Comparison of ENCODE assay signal across 25 cellular contexts in the genomic region with DNA sequence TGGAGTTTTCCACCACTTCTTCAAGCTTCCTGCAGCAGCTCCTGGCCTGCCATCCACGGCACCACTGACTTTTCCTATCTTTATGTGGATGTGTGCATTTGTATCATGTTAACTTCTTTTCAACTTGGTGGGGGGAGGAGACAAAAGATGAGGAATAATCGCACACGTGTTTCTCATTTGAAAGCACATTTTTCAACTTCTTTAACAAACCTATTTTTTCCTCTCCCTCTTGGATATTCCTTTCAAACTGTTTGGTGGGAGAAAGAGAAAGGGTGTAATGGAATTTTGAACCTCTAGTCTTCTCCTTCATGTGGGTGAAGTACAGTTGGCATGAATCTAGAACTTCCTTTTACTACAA.
A peak's percentile ranks its signal among the peaks of the same experiment; 100 is the strongest.
DNase-seq lines count a peak whose midpoint lies in the region; ATAC-seq, FAIRE-seq and TF ChIP-seq lines count a peak whose summit lies in the region.
"Had no signal": no experiment of that assay in that cellular context is flagged by ENCODE, and none has a peak within 500 bp of the region (broad histone marks: within the 10 kb centered on the region; RNA-seq: fewer than 3 reads in every experiment).

No MANE protein-coding gene starts in this region.

- 42% methylated on average over 3 of the region's 3 CpGs for WGBS in HepG2 (ENCODE audit: low lambda C conversion rate)
- 54% methylated on average over 3 of the region's 3 CpGs for WGBS in right lobe of liver (ENCODE audit: insufficient coverage, low coverage, low lambda C conversion rate, missing lambda C conversion rate)
- WGBS in lower leg skin, 2 donors, result 37% methylated on average over 3 of the region's 3 CpGs

- peak overlapping the region; percentile 15 for H3K4me3 Mint-ChIP-seq in dendritic cell treated with granulocyte-macrophage colony-stimulating factor and Interleukin-4, amounts not matched to agents 40 ng/mL and 50 ng/mL, for 4 days
- no peak overlapping the region for H3K4me3 Mint-ChIP-seq in neural crest cell
- H3K4me3 Mint-ChIP-seq: activated T-cell treated with anti-CD3 and anti-CD28 coated beads, Interleukin-2, amount 50 U/mL, for 72 hours; CD8-positive, alpha-beta T cell; memory B cell; T-helper 17 cell had no signal

- no peak overlapping the region for H3K9ac ChIP-seq in HepG2 (ENCODE audit: insufficient read depth, low read depth, low read length)

- H3K36me3 Mint-ChIP-seq in dendritic cell treated with granulocyte-macrophage colony-stimulating factor and Interleukin-4, amounts not matched to agents 40 ng/mL and 50 ng/mL, for 4 days (ENCODE audit: low read depth), result no peaks in the 10 kb centered on the region
- H3K36me3 Mint-ChIP-seq in neural crest cell (ENCODE audit: low read depth), result no peaks in the 10 kb centered on the region
- H3K36me3 Mint-ChIP-seq: CD8-positive, alpha-beta T cell; memory B cell had no signal

- no peaks in the 10 kb centered on the region for H3K9me3 Mint-ChIP-seq in dendritic cell treated with granulocyte-macrophage colony-stimulating factor and Interleukin-4, amounts not matched to agents 40 ng/mL and 50 ng/mL, for 4 days
- H3K9me3 Mint-ChIP-seq in neural crest cell, result no peaks in the 10 kb centered on the region
- H3K9me3 Mint-ChIP-seq: CD8-positive, alpha-beta T cell had no signal

- no peaks in the 10 kb centered on the region for H3K27me3 ChIP-seq in HepG2 (ENCODE audit: control insufficient read depth in 1 of 2, insufficient read depth in 2 of 2, low read length in 2 of 2)
- H3K27me3 ChIP-seq in right lobe of liver, result no peaks in the 10 kb centered on the region

- TF ChIP-seq RAD21 in HepG2 (CRISPR knock-in tag; IDR thresholded peaks at IDR 0.05), result no peak

- no peaks in the 10 kb centered on the region for H3K27me3 Mint-ChIP-seq in dendritic cell treated with granulocyte-macrophage colony-stimulating factor and Interleukin-4, amounts not matched to agents 40 ng/mL and 50 ng/mL, for 4 days
- H3K27me3 Mint-ChIP-seq in neural crest cell (ENCODE audit: low read depth), result no peaks in the 10 kb centered on the region
- H3K27me3 Mint-ChIP-seq: memory B cell, T-helper 17 cell had no signal

- H2AFZ ChIP-seq in HepG2 (ENCODE audit: low read length), result no peak overlapping the region

- CTCF ChIA-PET in HepG2 (lab: Yijun Ruan, JAX; ENCODE audit: low intra/inter-chr PET ratio, low total read pairs), result no interaction called here

- no peaks in the 10 kb centered on the region for H3K36me3 ChIP-seq in HepG2 (replicated peaks in 1 of 2; ENCODE audit: control insufficient read depth in 1 of 2, insufficient read depth in 2 of 2, low read length in 2 of 2)
- H3K36me3 ChIP-seq in right lobe of liver, result no peaks in the 10 kb centered on the region
- H3K36me3 ChIP-seq: prostate gland had no signal

- intact Hi-C loops in HepG2 (cut with micrococcal nuclease; ENCODE audit: unreplicated experiment), result no loop called here
- intact Hi-C loops in right lobe of liver (cut with DNase I), result no loop called here
- intact Hi-C loops in dendritic cell treated with granulocyte-macrophage colony-stimulating factor and Interleukin-4, amounts not matched to agents 40 ng/mL and 50 ng/mL, for 4 days (cut with micrococcal nuclease), result no loop called here
- intact Hi-C loops in lower leg skin (cut with DNase I; ENCODE audit: low total_unique reads), result no loop called here

- DNase-seq in HepG2 (ENCODE audit: low spot score) (no peak), right lobe of liver (no peak), neural crest cell (ENCODE audit: low read depth, low spot score) (no peak), G401 (ENCODE audit: low spot score) (no peak), cerebellum (ENCODE audit: low spot score) (no peak), superior temporal gyrus (ENCODE audit: extremely low spot score) (no peak), lower leg skin (ENCODE audit: low spot score in 2 of 2) (no peak)
- DNase-seq: activated CD4-positive, alpha-beta T cell treated with anti-CD3 and anti-CD28 coated beads, Interleukin-2, amount 50 U/mL, for 48 hours; activated naive CD4-positive, alpha-beta T cell treated with Interleukin-2 at 50 U/mL for 16 hours; activated T-cell treated with anti-CD3 and anti-CD28 coated beads, Interleukin-2, amount 50 U/mL, for 72 hours; CD8-positive, alpha-beta T cell; cerebellar nuclear complex; hippocampal formation; KBM-7; NCI-H1092 treated with DMSO at 0.1 percent for 48 hours; NCI-H1694 treated with DMSO at 0.1 percent for 48 hours; stimulated activated CD4-positive, alpha-beta T cell treated with anti-CD3 and anti-CD28 coated beads, Interleukin-15, amount 100 ng/mL, for 24 hours; stimulated activated CD4-positive, alpha-beta T cell treated with anti-CD3 and anti-CD28 coated beads, Interleukin-4, amount 100 ng/mL, for 4 hours; T-helper 17 cell had no signal

- peak overlapping the region; percentile 71 for H3K27ac Mint-ChIP-seq in dendritic cell treated with granulocyte-macrophage colony-stimulating factor and Interleukin-4, amounts not matched to agents 40 ng/mL and 50 ng/mL, for 4 days
- H3K27ac Mint-ChIP-seq in neural crest cell (ENCODE audit: unreplicated experiment), result peak overlapping the region; percentile 15
- H3K27ac Mint-ChIP-seq: activated T-cell treated with anti-CD3 and anti-CD28 coated beads, Interleukin-2, amount 50 U/mL, for 72 hours; CD8-positive, alpha-beta T cell; memory B cell; T-helper 17 cell had no signal

- TF ChIP-seq CTCF in HepG2 (CRISPR knock-in tag; IDR thresholded peaks at IDR 0.05) (no peak), right lobe of liver (IDR thresholded peaks at IDR 0.05) (no peak), neural crest cell (conservative IDR thresholded peaks at IDR 0.05) (no peak), lower leg skin (IDR thresholded peaks at IDR 0.05) (no peak)

- no peak for FAIRE-seq in HepG2 (lab: Jason Lieb, UNC)
- FAIRE-seq: A204.1, GM18507, GM19239 had no signal

- no peaks in the 10 kb centered on the region for H3K79me2 ChIP-seq in HepG2 (ENCODE audit: insufficient read depth, low read length)

- POLR2A ChIA-PET in HepG2 (lab: Yijun Ruan, JAX), result no interaction called here

- H3K4me3 ChIP-seq in HepG2 (replicated peaks in 1 of 3; ENCODE audit: insufficient read depth in 1 of 3, low read depth in 2 of 3, low read length in 3 of 3) (no peak overlapping the region), right lobe of liver (no peak overlapping the region), lower leg skin (ENCODE audit: low read depth, poor library complexity, severe bottlenecking) (no peak overlapping the region)
- H3K4me3 ChIP-seq: prostate gland had no signal

- H3K27ac ChIP-seq in HepG2 (ENCODE audit: extremely low read length, insufficient read depth, low read length) (no peak overlapping the region), right lobe of liver (no peak overlapping the region)
- H3K27ac ChIP-seq: prostate gland had no signal

- H4K20me1 ChIP-seq in HepG2 (ENCODE audit: insufficient read depth, low read length), result no peaks in the 10 kb centered on the region

- BruUV-seq in HepG2 (replicated peaks; lab: Mats Ljungman, UMichigan), result no TSS peak

- H3K9me3 ChIP-seq in HepG2 (ENCODE audit: low read length) (0 out of 2 replicates have a peak, but pooled peaks cover 5% of the 10 kb centered on the region), right lobe of liver (no peaks in the 10 kb centered on the region)
- H3K9me3 ChIP-seq: prostate gland had no signal

- TF ChIP-seq POLR2A in HepG2 (IDR thresholded peaks at IDR 0.05; ENCODE audit: insufficient read depth in 1 of 2, low read depth in 2 of 2, low read length in 2 of 2), result no peak
- no peak for TF ChIP-seq POLR2A in right lobe of liver (IDR thresholded peaks at IDR 0.05)
- no peak for TF ChIP-seq POLR2A in lower leg skin (IDR thresholded peaks at IDR 0.05)

- H3K4me2 ChIP-seq in HepG2 (ENCODE audit: low read depth, low read length), result no peak overlapping the region

- TF ChIP-seq EP300 in HepG2 (IDR thresholded peaks at IDR 0.05; ENCODE audit: low read depth in 2 of 2, low read length in 2 of 2) (no peak), HepG2 (CRISPR knock-in tag; IDR thresholded peaks at IDR 0.05; ENCODE audit: borderline replicate concordance) (no peak)

- H3K4me1 Mint-ChIP-seq in dendritic cell treated with granulocyte-macrophage colony-stimulating factor and Interleukin-4, amounts not matched to agents 40 ng/mL and 50 ng/mL, for 4 days (ENCODE audit: low read depth), result peaks cover 58% of the 10 kb centered on the region
- peaks cover 32% of the 10 kb centered on the region for H3K4me1 Mint-ChIP-seq in neural crest cell
- H3K4me1 Mint-ChIP-seq: memory B cell, T-helper 17 cell had no signal

- H3K4me1 ChIP-seq in HepG2 (ENCODE audit: insufficient read depth, low read length), result no peaks in the 10 kb centered on the region
- no peaks in the 10 kb centered on the region for H3K4me1 ChIP-seq in right lobe of liver
- H3K4me1 ChIP-seq: prostate gland had no signal

- ATAC-seq in HepG2, result no peak
- no peak for ATAC-seq in right lobe of liver
- ATAC-seq: activated T-cell treated with anti-CD3 and anti-CD28 coated beads, Interleukin-2, amount 50 U/mL, for 72 hours; CD8-positive, alpha-beta T cell; T-helper 17 cell had no signal

- in situ Hi-C loops in HepG2 (cut with HindIII; ENCODE audit: extremely low pct_ligation_motif_present, low pct_unique_long_range_greater_than_20kb) (no loop called here), G401 (cut with HindIII; ENCODE audit: low sequenced_read_pairs) (no loop called here)

TF ChIP-seq in HepG2, 621 proteins besides CTCF, POLR2A, EP300 and RAD21:
- no peak for TF ChIP-seq FOXJ3 (CRISPR knock-in tag; IDR thresholded peaks at IDR 0.05; ENCODE audit: borderline replicate concordance)
- TF ChIP-seq, protein P1, sequence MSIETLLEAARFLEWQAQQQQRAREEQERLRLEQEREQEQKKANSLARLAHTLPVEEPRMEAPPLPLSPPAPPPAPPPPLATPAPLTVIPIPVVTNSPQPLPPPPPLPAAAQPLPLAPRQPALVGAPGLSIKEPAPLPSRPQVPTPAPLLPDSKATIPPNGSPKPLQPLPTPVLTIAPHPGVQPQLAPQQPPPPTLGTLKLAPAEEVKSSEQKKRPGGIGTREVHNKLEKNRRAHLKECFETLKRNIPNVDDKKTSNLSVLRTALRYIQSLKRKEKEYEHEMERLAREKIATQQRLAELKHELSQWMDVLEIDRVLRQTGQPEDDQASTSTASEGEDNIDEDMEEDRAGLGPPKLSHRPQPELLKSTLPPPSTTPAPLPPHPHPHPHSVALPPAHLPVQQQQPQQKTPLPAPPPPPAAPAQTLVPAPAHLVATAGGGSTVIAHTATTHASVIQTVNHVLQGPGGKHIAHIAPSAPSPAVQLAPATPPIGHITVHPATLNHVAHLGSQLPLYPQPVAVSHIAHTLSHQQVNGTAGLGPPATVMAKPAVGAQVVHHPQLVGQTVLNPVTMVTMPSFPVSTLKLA (IDR thresholded peaks at IDR 0.05), result peak; percentile 91
